In the genomic region with DNA sequence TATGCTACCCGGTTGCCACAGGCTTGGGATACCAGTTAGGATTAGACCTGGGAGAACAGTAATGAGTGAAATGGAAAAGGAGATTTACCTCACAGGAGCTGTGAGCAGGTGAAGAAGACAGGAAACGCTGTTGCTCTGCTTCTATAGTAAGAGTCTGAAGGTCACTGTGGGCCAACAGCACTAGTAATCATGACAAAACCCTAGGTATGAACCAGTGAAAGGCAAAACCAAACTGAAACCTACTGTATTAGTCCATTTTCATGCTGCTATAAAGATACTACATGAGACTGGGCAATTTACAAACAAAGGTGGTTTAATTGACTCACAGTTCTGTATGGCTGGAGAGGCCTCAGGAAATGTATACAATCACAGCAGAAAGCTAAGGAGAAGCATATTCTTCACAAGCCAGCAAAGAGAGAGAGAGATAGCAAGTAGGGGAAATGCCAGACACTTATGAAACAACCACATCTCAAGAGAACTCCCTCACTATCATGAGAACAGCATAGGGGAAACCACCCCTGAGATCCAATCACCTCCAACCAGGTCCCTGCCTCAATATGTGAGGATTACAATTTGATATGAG, we compare ENCODE assay signal across 18 cellular contexts.
A peak's percentile ranks its signal among the peaks of the same experiment; 100 is the strongest.
DNase-seq lines count a peak whose midpoint lies in the region; ATAC-seq, FAIRE-seq and TF ChIP-seq lines count a peak whose summit lies in the region.
"Had no signal": no experiment of that assay in that cellular context is flagged by ENCODE, and none has a peak within 500 bp of the region (broad histone marks: within the 10 kb centered on the region; RNA-seq: fewer than 3 reads in every experiment).

No MANE protein-coding gene starts in this region.

- H3K4ac ChIP-seq in IMR-90 (ENCODE audit: low read depth, low read length): peak overlapping the region; percentile 66; the same call in 1 of the 2 replicates

- POLR2A ChIA-PET in IMR-90 (lab: Charles Lee; ENCODE audit: unreplicated experiment): no interaction called here

- H3K4me1 ChIP-seq in IMR-90 (ENCODE audit: control insufficient read depth, insufficient read depth, low read length): peaks cover 18% of the 10 kb centered on the region
- H3K4me1 ChIP-seq: HAP-1 had no signal

- TF ChIP-seq CTCF in IMR-90 (conservative IDR thresholded peaks at IDR 0.05; ENCODE audit: low read depth, low read length) (no peak), choroid plexus epithelial cell (conservative IDR thresholded peaks at IDR 0.05; ENCODE audit: low read depth, low read length) (no peak)

- CTCF ChIA-PET in IMR-90 (lab: Yijun Ruan, JAX): no interaction called here

- peak overlapping the region; percentile 1; the same call in 1 of the 2 replicates for H2AK5ac ChIP-seq in IMR-90 (ENCODE audit: low read depth, low read length)

- H4K8ac ChIP-seq in IMR-90 (ENCODE audit: low read depth in 2 of 2, low read length in 2 of 2): peak overlapping the region; percentile 50 to 64

- no peak for TF ChIP-seq RAD21 in IMR-90 (IDR thresholded peaks at IDR 0.05; ENCODE audit: low read length)

- no peak overlapping the region for H3K4me3 ChIP-seq in IMR-90 (ENCODE audit: insufficient read depth, low read depth, low read length)
- H3K4me3 ChIP-seq in choroid plexus epithelial cell (ENCODE audit: low read depth, low read length): no peak overlapping the region
- H3K4me3 ChIP-seq: HAP-1 had no signal

- H3K9ac ChIP-seq in IMR-90 (ENCODE audit: low read depth, low read length): no peak overlapping the region

- no peak overlapping the region for H2AK9ac ChIP-seq in IMR-90 (replicated peaks; ENCODE audit: low read depth, low read length, poor library complexity)

- TF ChIP-seq POLR2A in IMR-90 (IDR thresholded peaks at IDR 0.05; ENCODE audit: low read depth, low read length): no peak

- no CpG with 5 or more reads among the region's 2 CpGs for WGBS in IMR-90 (ENCODE audit: extremely low coverage in 2 of 2, insufficient read length in 1 of 2), 2 experiments

- H4K20me1 ChIP-seq in IMR-90 (ENCODE audit: insufficient read depth, low read length): no peaks in the 10 kb centered on the region

- H3K56ac ChIP-seq in IMR-90 (ENCODE audit: extremely low read depth, insufficient read depth, low read length): peak overlapping the region; percentile 16; the same call in 1 of the 2 replicates

- dilution Hi-C loops in IMR-90 (cut with HindIII; ENCODE audit: low sequenced_read_pairs, unreplicated experiment): no loop called here

- H3K9me3 ChIP-seq in IMR-90 (ENCODE audit: control insufficient read depth, insufficient read depth, low read length): no peaks in the 10 kb centered on the region

- no peak overlapping the region for H2AFZ ChIP-seq in IMR-90 (replicated peaks; ENCODE audit: low read length, poor library complexity)

- intact Hi-C loops in IMR-90 (cut with micrococcal nuclease): loop anchor here (10.0 kb wide), 1 partner anchor 509 kb away; no protein-coding TSS in a partner anchor

- no peaks in the 10 kb centered on the region for H3K36me3 ChIP-seq in IMR-90 (ENCODE audit: control insufficient read depth, insufficient read depth, low read length)
- H3K36me3 ChIP-seq: HAP-1 had no signal

- H2BK15ac ChIP-seq in IMR-90 (ENCODE audit: low read depth, low read length): peak overlapping the region; percentile 46; the same call in 2 of the 3 replicates

- H3K18ac ChIP-seq in IMR-90 (ENCODE audit: low read depth, low read length): peak overlapping the region; percentile 89; the same call in 1 of the 2 replicates

- H2BK5ac ChIP-seq in IMR-90 (ENCODE audit: low read depth, low read length, poor library complexity, severe bottlenecking): peak overlapping the region; percentile 68

- peak overlapping the region; percentile 57; the same call in 1 of the 2 replicates for H4K5ac ChIP-seq in IMR-90 (ENCODE audit: low read depth, low read length)

- peaks cover 1% of the 10 kb centered on the region for H3K9me1 ChIP-seq in IMR-90 (ENCODE audit: insufficient read depth, low read length)

- BruUV-seq in IMR-90 (replicated peaks; lab: Mats Ljungman, UMichigan): no TSS peak

- in situ Hi-C loops in IMR-90 (cut with MboI; ENCODE audit: low sequenced_read_pairs): no loop called here

- H2BK20ac ChIP-seq in IMR-90 (ENCODE audit: low read depth, low read length): peak overlapping the region; percentile 89

- no peak overlapping the region for H3K27ac ChIP-seq in IMR-90 (ENCODE audit: insufficient read depth, low read length)

- peak overlapping the region; percentile 28; the same call in 1 of the 2 replicates for H3K4me2 ChIP-seq in IMR-90 (ENCODE audit: low read depth, low read length)

- DNase-seq in IMR-90 (peak; percentile 66), choroid plexus epithelial cell (ENCODE audit: low read depth) (peak; percentile 26), RPMI8226 (no peak), HTR-8/SVneo (ENCODE audit: insufficient read length, low spot score) (no peak), SIG-M5 (lab: John Stamatoyannopoulos, UW) (no peak)
- DNase-seq: C1 segment of cervical spinal cord; Calu3; CD4-positive, alpha-beta T cell; DMS 273 treated with DMSO at 0.1 percent for 48 hours; HFFc6 had no signal

- peak overlapping the region; percentile 31; the same call in 1 of the 2 replicates for H4K91ac ChIP-seq in IMR-90 (ENCODE audit: insufficient read depth, low read depth, low read length)

- FAIRE-seq in HTR-8/SVneo (lab: Jason Lieb, UNC): no peak
- FAIRE-seq: A204.1, GM18507, GM19239, H1, HepG2 had no signal

- H3K14ac ChIP-seq in IMR-90 (replicated peaks; ENCODE audit: low read depth, low read length): peak overlapping the region; percentile 24

- ATAC-seq in GM19324 (IDR thresholded peaks at IDR 0.05; ENCODE audit: low FRiP score, unreplicated experiment) (peak; percentile 63), IMR-90 (ENCODE audit: low read depth) (peak; percentile 35), HG02642 (IDR thresholded peaks at IDR 0.05; ENCODE audit: poor library complexity, unreplicated experiment) (no peak)
- ATAC-seq: HepG2 had no signal

- peak overlapping the region; percentile 92 for H2BK120ac ChIP-seq in IMR-90 (ENCODE audit: low read depth, low read length)

- no peaks in the 10 kb centered on the region for H3K27me3 ChIP-seq in IMR-90 (ENCODE audit: control insufficient read depth, insufficient read depth, low read length)

- no peaks in the 10 kb centered on the region for H3K79me1 ChIP-seq in IMR-90 (ENCODE audit: low read depth in 1 of 2, low read length in 2 of 2)

- H3K23ac ChIP-seq in IMR-90 (ENCODE audit: low read depth, low read length): peak overlapping the region; percentile 22; the same call in 1 of the 2 replicates

TF ChIP-seq in IMR-90, 13 proteins besides CTCF, POLR2A, EP300 and RAD21:
- TF ChIP-seq SMC3 (IDR thresholded peaks at IDR 0.05; ENCODE audit: low read depth, low read length) (no peak), NFE2L2 (IDR thresholded peaks at IDR 0.05; ENCODE audit: low read depth, low read length) (no peak), CHD1 (IDR thresholded peaks at IDR 0.05; ENCODE audit: low read depth, low read length) (no peak), MAZ (IDR thresholded peaks at IDR 0.05; ENCODE audit: borderline replicate concordance, low read depth, low read length) (no peak), MXI1 (IDR thresholded peaks at IDR 0.05; ENCODE audit: borderline replicate concordance, low read depth, low read length) (no peak), RCOR1 (IDR thresholded peaks at IDR 0.05; ENCODE audit: insufficient replicate concordance, low read length) (no peak), MAFK (IDR thresholded peaks at IDR 0.05; ENCODE audit: low read depth, low read length) (no peak), FOS (IDR thresholded peaks at IDR 0.05; ENCODE audit: low read depth, low read length) (no peak), BHLHE40 (IDR thresholded peaks at IDR 0.05; ENCODE audit: low read depth, low read length) (no peak), RFX5 (IDR thresholded peaks at IDR 0.05; ENCODE audit: low read depth, low read length) (no peak), CEBPB (IDR thresholded peaks at IDR 0.05; ENCODE audit: low read depth, low read length) (no peak)
- TF ChIP-seq, protein P1, sequence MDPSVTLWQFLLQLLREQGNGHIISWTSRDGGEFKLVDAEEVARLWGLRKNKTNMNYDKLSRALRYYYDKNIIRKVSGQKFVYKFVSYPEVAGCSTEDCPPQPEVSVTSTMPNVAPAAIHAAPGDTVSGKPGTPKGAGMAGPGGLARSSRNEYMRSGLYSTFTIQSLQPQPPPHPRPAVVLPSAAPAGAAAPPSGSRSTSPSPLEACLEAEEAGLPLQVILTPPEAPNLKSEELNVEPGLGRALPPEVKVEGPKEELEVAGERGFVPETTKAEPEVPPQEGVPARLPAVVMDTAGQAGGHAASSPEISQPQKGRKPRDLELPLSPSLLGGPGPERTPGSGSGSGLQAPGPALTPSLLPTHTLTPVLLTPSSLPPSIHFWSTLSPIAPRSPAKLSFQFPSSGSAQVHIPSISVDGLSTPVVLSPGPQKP (IDR thresholded peaks at IDR 0.05; ENCODE audit: borderline replicate concordance, low read depth, low read length): no peak
- TF ChIP-seq, protein P2, sequence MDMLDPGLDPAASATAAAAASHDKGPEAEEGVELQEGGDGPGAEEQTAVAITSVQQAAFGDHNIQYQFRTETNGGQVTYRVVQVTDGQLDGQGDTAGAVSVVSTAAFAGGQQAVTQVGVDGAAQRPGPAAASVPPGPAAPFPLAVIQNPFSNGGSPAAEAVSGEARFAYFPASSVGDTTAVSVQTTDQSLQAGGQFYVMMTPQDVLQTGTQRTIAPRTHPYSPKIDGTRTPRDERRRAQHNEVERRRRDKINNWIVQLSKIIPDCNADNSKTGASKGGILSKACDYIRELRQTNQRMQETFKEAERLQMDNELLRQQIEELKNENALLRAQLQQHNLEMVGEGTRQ (IDR thresholded peaks at IDR 0.05; ENCODE audit: low read depth, low read length): no peak

Comparison
In these comparisons a context has a peak if more than half of its experiments do, and no peak if none do; other contexts are left out.
1. DNase-seq: peak in IMR-90 (single experiment) and choroid plexus epithelial cell (single experiment); none in RPMI8226 (single experiment), HTR-8/SVneo (single experiment) and SIG-M5 (single experiment).